1 cellular context compared by ENCODE assay signal in the genomic region with DNA sequence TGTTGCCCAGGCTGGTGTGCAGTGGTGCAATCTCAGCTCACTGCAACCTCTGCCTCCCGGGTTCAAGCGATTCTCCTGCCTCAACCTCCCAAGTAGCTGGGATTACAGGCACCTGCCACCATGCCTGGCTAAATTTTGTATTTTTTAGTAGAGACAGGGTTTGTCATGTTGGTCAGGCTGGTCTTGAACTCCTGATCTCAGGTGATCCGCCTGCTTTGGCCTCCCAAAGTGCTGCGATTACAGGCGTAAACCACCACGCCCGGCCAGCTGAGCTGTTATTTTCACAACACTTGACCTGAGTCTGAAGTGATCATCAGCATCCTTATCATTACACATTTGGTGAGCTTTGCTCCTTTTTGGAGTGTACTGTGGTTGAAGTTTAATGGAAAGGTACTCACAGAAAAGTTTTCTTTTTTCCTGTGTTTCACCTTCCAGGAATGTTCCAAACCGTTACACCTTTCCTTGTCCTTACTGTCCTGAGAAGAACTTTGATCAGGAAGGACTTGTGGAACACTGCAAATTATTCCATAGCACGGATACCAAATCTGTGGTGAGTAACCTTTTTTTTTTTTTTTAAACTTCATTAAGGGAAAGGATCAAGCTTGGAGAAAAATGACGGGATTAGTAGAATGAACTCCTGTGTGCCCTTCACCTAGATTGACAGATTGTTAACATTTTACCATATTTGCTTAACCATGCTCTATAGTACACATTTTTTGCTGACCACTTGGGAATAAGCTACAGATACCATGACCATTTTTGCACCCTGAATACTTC.
TF ChIP-seq lines count a peak whose summit lies in the region.

No MANE protein-coding gene starts in this region.

TF ChIP-seq in HepG2, 621 proteins besides CTCF, POLR2A, EP300 and RAD21 (continued from another document and continues in another):
- TF ChIP-seq, protein P1, sequence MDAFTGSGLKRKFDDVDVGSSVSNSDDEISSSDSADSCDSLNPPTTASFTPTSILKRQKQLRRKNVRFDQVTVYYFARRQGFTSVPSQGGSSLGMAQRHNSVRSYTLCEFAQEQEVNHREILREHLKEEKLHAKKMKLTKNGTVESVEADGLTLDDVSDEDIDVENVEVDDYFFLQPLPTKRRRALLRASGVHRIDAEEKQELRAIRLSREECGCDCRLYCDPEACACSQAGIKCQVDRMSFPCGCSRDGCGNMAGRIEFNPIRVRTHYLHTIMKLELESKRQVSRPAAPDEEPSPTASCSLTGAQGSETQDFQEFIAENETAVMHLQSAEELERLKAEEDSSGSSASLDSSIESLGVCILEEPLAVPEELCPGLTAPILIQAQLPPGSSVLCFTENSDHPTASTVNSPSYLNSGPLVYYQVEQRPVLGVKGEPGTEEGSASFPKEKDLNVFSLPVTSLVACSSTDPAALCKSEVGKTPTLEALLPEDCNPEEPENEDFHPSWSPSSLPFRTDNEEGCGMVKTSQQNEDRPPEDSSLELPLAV (CRISPR knock-in tag; conservative IDR thresholded peaks at IDR 0.05; ENCODE audit: low read depth) = no peak
- 0 out of 2 replicates have a peak, but pooled peaks have one; percentile 4 for TF ChIP-seq HOXD1 (CRISPR knock-in tag; IDR thresholded peaks at IDR 0.05)
- 0 out of 2 replicates have a peak, but pooled peaks have one; percentile 11 for TF ChIP-seq TOPORS (CRISPR knock-in tag; IDR thresholded peaks at IDR 0.05)
- TF ChIP-seq MTF1 (CRISPR knock-in tag; IDR thresholded peaks at IDR 0.05) = no peak
- TF ChIP-seq, protein P2, sequence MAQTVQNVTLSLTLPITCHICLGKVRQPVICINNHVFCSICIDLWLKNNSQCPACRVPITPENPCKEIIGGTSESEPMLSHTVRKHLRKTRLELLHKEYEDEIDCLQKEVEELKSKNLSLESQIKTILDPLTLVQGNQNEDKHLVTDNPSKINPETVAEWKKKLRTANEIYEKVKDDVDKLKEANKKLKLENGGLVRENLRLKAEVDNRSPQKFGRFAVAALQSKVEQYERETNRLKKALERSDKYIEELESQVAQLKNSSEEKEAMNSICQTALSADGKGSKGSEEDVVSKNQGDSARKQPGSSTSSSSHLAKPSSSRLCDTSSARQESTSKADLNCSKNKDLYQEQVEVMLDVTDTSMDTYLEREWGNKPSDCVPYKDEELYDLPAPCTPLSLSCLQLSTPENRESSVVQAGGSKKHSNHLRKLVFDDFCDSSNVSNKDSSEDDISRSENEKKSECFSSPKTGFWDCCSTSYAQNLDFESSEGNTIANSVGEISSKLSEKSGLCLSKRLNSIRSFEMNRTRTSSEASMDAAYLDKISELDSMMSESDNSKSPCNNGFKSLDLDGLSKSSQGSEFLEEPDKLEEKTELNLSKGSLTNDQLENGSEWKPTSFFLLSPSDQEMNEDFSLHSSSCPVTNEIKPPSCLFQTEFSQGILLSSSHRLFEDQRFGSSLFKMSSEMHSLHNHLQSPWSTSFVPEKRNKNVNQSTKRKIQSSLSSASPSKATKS (CRISPR knock-in tag; IDR thresholded peaks at IDR 0.05) = no peak
- peak; percentile 90 for TF ChIP-seq ZNF772 (CRISPR knock-in tag; IDR thresholded peaks at IDR 0.05)
- no peak for TF ChIP-seq SUZ12 (IDR thresholded peaks at IDR 0.05; ENCODE audit: low read depth, low read length)
- TF ChIP-seq YY1 (IDR thresholded peaks at IDR 0.05; ENCODE audit: insufficient read depth, insufficient replicate concordance, low read depth, low read length) = no peak
- peak; percentile 71 for TF ChIP-seq CREM (IDR thresholded peaks at IDR 0.05)
- no peak for TF ChIP-seq CREM (CRISPR knock-in tag; IDR thresholded peaks at IDR 0.05)
- TF ChIP-seq, protein P3, sequence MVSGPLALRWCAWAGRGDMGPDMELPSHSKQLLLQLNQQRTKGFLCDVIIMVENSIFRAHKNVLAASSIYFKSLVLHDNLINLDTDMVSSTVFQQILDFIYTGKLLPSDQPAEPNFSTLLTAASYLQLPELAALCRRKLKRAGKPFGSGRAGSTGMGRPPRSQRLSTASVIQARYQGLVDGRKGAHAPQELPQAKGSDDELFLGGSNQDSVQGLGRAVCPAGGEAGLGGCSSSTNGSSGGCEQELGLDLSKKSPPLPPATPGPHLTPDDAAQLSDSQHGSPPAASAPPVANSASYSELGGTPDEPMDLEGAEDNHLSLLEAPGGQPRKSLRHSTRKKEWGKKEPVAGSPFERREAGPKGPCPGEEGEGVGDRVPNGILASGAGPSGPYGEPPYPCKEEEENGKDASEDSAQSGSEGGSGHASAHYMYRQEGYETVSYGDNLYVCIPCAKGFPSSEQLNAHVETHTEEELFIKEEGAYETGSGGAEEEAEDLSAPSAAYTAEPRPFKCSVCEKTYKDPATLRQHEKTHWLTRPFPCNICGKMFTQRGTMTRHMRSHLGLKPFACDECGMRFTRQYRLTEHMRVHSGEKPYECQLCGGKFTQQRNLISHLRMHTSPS (CRISPR knock-in tag; IDR thresholded peaks at IDR 0.05; ENCODE audit: low read depth) = no peak
- TF ChIP-seq RFXANK (CRISPR knock-in tag; IDR thresholded peaks at IDR 0.05) = no peak
- TF ChIP-seq, protein P4, sequence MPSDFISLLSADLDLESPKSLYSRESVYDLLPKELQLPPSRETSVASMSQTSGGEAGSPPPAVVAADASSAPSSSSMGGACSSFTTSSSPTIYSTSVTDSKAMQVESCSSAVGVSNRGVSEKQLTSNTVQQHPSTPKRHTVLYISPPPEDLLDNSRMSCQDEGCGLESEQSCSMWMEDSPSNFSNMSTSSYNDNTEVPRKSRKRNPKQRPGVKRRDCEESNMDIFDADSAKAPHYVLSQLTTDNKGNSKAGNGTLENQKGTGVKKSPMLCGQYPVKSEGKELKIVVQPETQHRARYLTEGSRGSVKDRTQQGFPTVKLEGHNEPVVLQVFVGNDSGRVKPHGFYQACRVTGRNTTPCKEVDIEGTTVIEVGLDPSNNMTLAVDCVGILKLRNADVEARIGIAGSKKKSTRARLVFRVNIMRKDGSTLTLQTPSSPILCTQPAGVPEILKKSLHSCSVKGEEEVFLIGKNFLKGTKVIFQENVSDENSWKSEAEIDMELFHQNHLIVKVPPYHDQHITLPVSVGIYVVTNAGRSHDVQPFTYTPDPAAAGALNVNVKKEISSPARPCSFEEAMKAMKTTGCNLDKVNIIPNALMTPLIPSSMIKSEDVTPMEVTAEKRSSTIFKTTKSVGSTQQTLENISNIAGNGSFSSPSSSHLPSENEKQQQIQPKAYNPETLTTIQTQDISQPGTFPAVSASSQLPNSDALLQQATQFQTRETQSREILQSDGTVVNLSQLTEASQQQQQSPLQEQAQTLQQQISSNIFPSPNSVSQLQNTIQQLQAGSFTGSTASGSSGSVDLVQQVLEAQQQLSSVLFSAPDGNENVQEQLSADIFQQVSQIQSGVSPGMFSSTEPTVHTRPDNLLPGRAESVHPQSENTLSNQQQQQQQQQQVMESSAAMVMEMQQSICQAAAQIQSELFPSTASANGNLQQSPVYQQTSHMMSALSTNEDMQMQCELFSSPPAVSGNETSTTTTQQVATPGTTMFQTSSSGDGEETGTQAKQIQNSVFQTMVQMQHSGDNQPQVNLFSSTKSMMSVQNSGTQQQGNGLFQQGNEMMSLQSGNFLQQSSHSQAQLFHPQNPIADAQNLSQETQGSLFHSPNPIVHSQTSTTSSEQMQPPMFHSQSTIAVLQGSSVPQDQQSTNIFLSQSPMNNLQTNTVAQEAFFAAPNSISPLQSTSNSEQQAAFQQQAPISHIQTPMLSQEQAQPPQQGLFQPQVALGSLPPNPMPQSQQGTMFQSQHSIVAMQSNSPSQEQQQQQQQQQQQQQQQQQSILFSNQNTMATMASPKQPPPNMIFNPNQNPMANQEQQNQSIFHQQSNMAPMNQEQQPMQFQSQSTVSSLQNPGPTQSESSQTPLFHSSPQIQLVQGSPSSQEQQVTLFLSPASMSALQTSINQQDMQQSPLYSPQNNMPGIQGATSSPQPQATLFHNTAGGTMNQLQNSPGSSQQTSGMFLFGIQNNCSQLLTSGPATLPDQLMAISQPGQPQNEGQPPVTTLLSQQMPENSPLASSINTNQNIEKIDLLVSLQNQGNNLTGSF (CRISPR knock-in tag; IDR thresholded peaks at IDR 0.05) = no peak
- TF ChIP-seq ZNF282 (IDR thresholded peaks at IDR 0.05; ENCODE audit: partially characterized antibody) = no peak
- no peak for TF ChIP-seq GTF2F1 (IDR thresholded peaks at IDR 0.05; ENCODE audit: low read length)
- TF ChIP-seq NFYC (CRISPR knock-in tag; IDR thresholded peaks at IDR 0.05) = 0 out of 2 replicates have a peak, but pooled peaks have one; percentile 27
- TF ChIP-seq RFX3 (CRISPR knock-in tag; IDR thresholded peaks at IDR 0.05) = no peak
- TF ChIP-seq, protein P5, sequence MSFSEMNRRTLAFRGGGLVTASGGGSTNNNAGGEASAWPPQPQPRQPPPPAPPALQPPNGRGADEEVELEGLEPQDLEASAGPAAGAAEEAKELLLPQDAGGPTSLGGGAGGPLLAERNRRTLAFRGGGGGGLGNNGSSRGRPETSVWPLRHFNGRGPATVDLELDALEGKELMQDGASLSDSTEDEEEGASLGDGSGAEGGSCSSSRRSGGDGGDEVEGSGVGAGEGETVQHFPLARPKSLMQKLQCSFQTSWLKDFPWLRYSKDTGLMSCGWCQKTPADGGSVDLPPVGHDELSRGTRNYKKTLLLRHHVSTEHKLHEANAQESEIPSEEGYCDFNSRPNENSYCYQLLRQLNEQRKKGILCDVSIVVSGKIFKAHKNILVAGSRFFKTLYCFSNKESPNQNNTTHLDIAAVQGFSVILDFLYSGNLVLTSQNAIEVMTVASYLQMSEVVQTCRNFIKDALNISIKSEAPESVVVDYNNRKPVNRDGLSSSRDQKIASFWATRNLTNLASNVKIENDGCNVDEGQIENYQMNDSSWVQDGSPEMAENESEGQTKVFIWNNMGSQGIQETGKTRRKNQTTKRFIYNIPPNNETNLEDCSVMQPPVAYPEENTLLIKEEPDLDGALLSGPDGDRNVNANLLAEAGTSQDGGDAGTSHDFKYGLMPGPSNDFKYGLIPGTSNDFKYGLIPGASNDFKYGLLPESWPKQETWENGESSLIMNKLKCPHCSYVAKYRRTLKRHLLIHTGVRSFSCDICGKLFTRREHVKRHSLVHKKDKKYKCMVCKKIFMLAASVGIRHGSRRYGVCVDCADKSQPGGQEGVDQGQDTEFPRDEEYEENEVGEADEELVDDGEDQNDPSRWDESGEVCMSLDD (CRISPR knock-in tag; IDR thresholded peaks at IDR 0.05; ENCODE audit: borderline replicate concordance) = no peak
- no peak for TF ChIP-seq ATM (IDR thresholded peaks at IDR 0.05; ENCODE audit: borderline replicate concordance)
- no peak for TF ChIP-seq ZNF546 (CRISPR knock-in tag; conservative IDR thresholded peaks at IDR 0.05)
- TF ChIP-seq SNAPC2 (CRISPR knock-in tag; IDR thresholded peaks at IDR 0.05) = no peak
- TF ChIP-seq FOSL2 (CRISPR knock-in tag; IDR thresholded peaks at IDR 0.05) = peak; percentile 76
- TF ChIP-seq ZMYM4 (CRISPR knock-in tag; IDR thresholded peaks at IDR 0.05) = peak; percentile 77
- TF ChIP-seq ZNF776 (CRISPR knock-in tag; IDR thresholded peaks at IDR 0.05) = no peak
- no peak for TF ChIP-seq ZNF382 (CRISPR knock-in tag; IDR thresholded peaks at IDR 0.05; ENCODE audit: borderline replicate concordance)
- TF ChIP-seq ZNF792 (CRISPR knock-in tag; IDR thresholded peaks at IDR 0.05) = peak; percentile 84
- no peak for TF ChIP-seq ZFP90 (CRISPR knock-in tag; IDR thresholded peaks at IDR 0.05; ENCODE audit: borderline replicate concordance)
- TF ChIP-seq ZNF431 (CRISPR knock-in tag; IDR thresholded peaks at IDR 0.05; ENCODE audit: borderline replicate concordance, low read depth) = no peak
- peak; percentile 99 for TF ChIP-seq ZNF20 (CRISPR knock-in tag; IDR thresholded peaks at IDR 0.05)
- TF ChIP-seq ZNF530 (CRISPR knock-in tag; IDR thresholded peaks at IDR 0.05; ENCODE audit: low read depth) = no peak
- peak; percentile 47; the same call in 1 of the 2 replicates for TF ChIP-seq ZNF652 (CRISPR knock-in tag; IDR thresholded peaks at IDR 0.05; ENCODE audit: borderline replicate concordance, low read depth)
- peak; percentile 88; the same call in 1 of the 2 replicates for TF ChIP-seq RXRB (CRISPR knock-in tag; IDR thresholded peaks at IDR 0.05; ENCODE audit: borderline replicate concordance)
- TF ChIP-seq ZNF556 (CRISPR knock-in tag; IDR thresholded peaks at IDR 0.05; ENCODE audit: borderline replicate concordance) = peak; percentile 24; the same call in 1 of the 2 replicates
- 0 out of 2 replicates have a peak, but pooled peaks have one; percentile 26 for TF ChIP-seq ZBTB3 (CRISPR knock-in tag; IDR thresholded peaks at IDR 0.05; ENCODE audit: borderline replicate concordance, low read depth)
- TF ChIP-seq FOXC1 (CRISPR knock-in tag; IDR thresholded peaks at IDR 0.05; ENCODE audit: borderline replicate concordance) = no peak
- TF ChIP-seq, protein P6, sequence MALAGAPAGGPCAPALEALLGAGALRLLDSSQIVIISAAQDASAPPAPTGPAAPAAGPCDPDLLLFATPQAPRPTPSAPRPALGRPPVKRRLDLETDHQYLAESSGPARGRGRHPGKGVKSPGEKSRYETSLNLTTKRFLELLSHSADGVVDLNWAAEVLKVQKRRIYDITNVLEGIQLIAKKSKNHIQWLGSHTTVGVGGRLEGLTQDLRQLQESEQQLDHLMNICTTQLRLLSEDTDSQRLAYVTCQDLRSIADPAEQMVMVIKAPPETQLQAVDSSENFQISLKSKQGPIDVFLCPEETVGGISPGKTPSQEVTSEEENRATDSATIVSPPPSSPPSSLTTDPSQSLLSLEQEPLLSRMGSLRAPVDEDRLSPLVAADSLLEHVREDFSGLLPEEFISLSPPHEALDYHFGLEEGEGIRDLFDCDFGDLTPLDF (CRISPR knock-in tag; IDR thresholded peaks at IDR 0.05) = no peak
- peak; percentile 62; the same call in 1 of the 2 replicates for TF ChIP-seq FOXO1 (CRISPR knock-in tag; IDR thresholded peaks at IDR 0.05)
- no peak for TF ChIP-seq JUNB (CRISPR knock-in tag; IDR thresholded peaks at IDR 0.05; ENCODE audit: borderline replicate concordance)
- 0 out of 2 replicates have a peak, but pooled peaks have one; percentile 54 for TF ChIP-seq ZNF33A (CRISPR knock-in tag; IDR thresholded peaks at IDR 0.05; ENCODE audit: borderline replicate concordance)
- TF ChIP-seq ZNF891 (CRISPR knock-in tag; IDR thresholded peaks at IDR 0.05) = peak; percentile 40; the same call in 1 of the 2 replicates
- no peak for TF ChIP-seq RBM39 (IDR thresholded peaks at IDR 0.05; ENCODE audit: low read depth, low read length, poor library complexity, severe bottlenecking)
- no peak for TF ChIP-seq ZNF746 (CRISPR knock-in tag; IDR thresholded peaks at IDR 0.05)
- TF ChIP-seq ZNF460 (CRISPR knock-in tag; IDR thresholded peaks at IDR 0.05; ENCODE audit: borderline replicate concordance) = peak; percentile 100
- TF ChIP-seq NR3C1 (CRISPR knock-in tag; IDR thresholded peaks at IDR 0.05) = no peak
- TF ChIP-seq, protein P7, sequence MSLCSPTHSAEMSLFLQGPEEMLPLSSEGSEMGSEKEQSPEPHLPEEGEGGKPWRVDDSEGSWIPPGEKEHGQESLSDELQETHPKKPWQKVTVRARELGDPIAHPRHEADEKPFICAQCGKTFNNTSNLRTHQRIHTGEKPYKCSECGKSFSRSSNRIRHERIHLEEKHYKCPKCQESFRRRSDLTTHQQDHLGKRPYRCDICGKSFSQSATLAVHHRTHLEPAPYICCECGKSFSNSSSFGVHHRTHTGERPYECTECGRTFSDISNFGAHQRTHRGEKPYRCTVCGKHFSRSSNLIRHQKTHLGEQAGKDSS (CRISPR knock-in tag; IDR thresholded peaks at IDR 0.05; ENCODE audit: borderline replicate concordance, low read depth) = no peak
- no peak for TF ChIP-seq ZNF878 (CRISPR knock-in tag; IDR thresholded peaks at IDR 0.05)
- no peak for TF ChIP-seq HNRNPK (IDR thresholded peaks at IDR 0.05; ENCODE audit: low read depth, low read length, poor library complexity, severe bottlenecking)
- no peak for TF ChIP-seq ZSCAN21 (CRISPR knock-in tag; IDR thresholded peaks at IDR 0.05; ENCODE audit: borderline replicate concordance)
